ENCODE assay signal across 8 cellular contexts in the genomic region with DNA sequence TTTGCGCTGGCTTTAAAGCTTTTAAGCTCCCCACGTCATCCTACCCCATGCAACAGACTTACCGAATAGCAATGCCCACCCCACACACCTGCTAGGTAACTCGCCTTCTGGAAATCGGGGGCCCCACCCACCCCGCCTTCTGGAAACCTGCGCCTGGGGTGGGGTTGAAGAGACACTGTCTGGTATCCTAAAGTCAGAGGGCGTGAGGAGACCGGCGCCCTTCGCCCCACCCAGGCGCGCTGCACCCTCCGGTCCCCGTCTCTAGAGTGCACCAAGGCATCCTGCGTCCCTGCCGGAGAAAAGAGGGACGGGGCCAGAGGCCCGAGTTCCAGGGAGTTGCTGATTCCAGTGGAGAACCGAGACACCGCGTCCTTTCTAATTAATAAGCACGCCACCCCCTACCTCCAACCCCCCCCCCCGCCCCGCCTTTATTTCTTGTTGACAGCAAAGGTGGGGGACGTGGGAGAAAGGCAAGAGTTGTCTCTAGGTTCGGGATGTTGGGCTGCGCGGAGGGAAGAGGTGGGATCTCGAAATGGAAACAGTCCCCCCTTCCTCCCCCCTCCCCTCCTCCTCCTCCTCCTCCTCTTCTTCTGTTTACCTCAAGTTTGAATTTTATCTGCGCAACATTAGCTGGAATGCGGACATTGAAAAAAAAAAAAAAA.
DNase-seq lines count a peak whose midpoint lies in the region; ATAC-seq and TF ChIP-seq lines count a peak whose summit lies in the region.

No MANE protein-coding gene starts in this region.

- H3K9me3 ChIP-seq in HEK293 (ENCODE audit: control insufficient read depth, insufficient read depth, low read depth, low read length): no peaks in the 10 kb centered on the region
- H3K9me3 ChIP-seq in T-helper 17 cell (ENCODE audit: control insufficient read depth, low read length, poor library complexity, severe bottlenecking): no peaks in the 10 kb centered on the region
- H3K9me3 ChIP-seq in iPS-18a (ENCODE audit: control insufficient read depth, low read depth, low read length): no peaks in the 10 kb centered on the region

- DNase-seq in AG20443 (ENCODE audit: low spot score): peak; percentile 22
- peak; percentile 41 to 53 (median 45) for DNase-seq in T-helper 17 cell
- DNase-seq in astrocyte of the cerebellum (ENCODE audit: low read depth): no peak
- no peak for DNase-seq in SKM-1 (lab: John Stamatoyannopoulos, UW; ENCODE audit: unreplicated experiment)

- POLR2A ChIA-PET in HEK293 (lab: Yijun Ruan, JAX): interaction anchor here (0.5 to 0.9 kb wide), 8 partner anchors 15 to 479 kb away, joined by 3 to 6 read pairs (median 4); a partner anchor contains a TSS

- no peaks in the 10 kb centered on the region for H3K27me3 Mint-ChIP-seq in T-helper 17 cell

- peaks cover 69% of the 10 kb centered on the region for H3K4me1 Mint-ChIP-seq in T-helper 17 cell

- H3K4me3 ChIP-seq in HEK293 (ENCODE audit: low read depth, low read length): peak overlapping the region; percentile 58
- peak overlapping the region; percentile 79 for H3K4me3 ChIP-seq in astrocyte of the cerebellum (ENCODE audit: low read depth, low read length)
- peak overlapping the region; percentile 83 for H3K4me3 ChIP-seq in iPS-18a (ENCODE audit: low read length)
- peak overlapping the region; percentile 65 to 89 (median 73) for H3K4me3 ChIP-seq in skin epidermis

- H3K27me3 ChIP-seq in iPS-18a (ENCODE audit: control insufficient read depth, insufficient read depth, low read length): peaks cover 36% of the 10 kb centered on the region

- H3K4me3 Mint-ChIP-seq in T-helper 17 cell: peak overlapping the region; percentile 98

- peaks cover 23% of the 10 kb centered on the region for H3K36me3 Mint-ChIP-seq in T-helper 17 cell (ENCODE audit: low read depth)

- peak overlapping the region; percentile 49 for H3K9ac ChIP-seq in iPS-18a (ENCODE audit: low read length)

- H3K36me3 ChIP-seq in HEK293 (ENCODE audit: control insufficient read depth in 2 of 2, insufficient read depth in 1 of 2, low read length in 2 of 2): peaks cover 0 to 5% of the 10 kb centered on the region in 2 experiments; a peak in 1 of 3 replicates
- H3K36me3 ChIP-seq in iPS-18a (ENCODE audit: control insufficient read depth, low read depth, low read length): no peaks in the 10 kb centered on the region

- CTCF ChIA-PET in HEK293 (lab: Yijun Ruan, JAX): interaction anchor here (0.6 to 1.3 kb wide), 5 partner anchors 9 to 233 kb away, joined by 3 to 6 read pairs (median 3); no protein-coding TSS in a partner anchor

- H3K4me1 ChIP-seq in HEK293 (ENCODE audit: control insufficient read depth, insufficient read depth, low read length): no peaks in the 10 kb centered on the region
- H3K4me1 ChIP-seq in iPS-18a (ENCODE audit: control insufficient read depth, low read depth, low read length): peaks cover 26% of the 10 kb centered on the region

- TF ChIP-seq CTCF in HEK293 (tag by site-specific recombination; IDR thresholded peaks at IDR 0.05) (no peak), astrocyte of the cerebellum (IDR thresholded peaks at IDR 0.05; ENCODE audit: low read depth, low read length, missing control alignments) (no peak)

- peak overlapping the region; percentile 99 for H3K27ac Mint-ChIP-seq in T-helper 17 cell

- H3K27ac ChIP-seq in HEK293 (ENCODE audit: extremely low read depth, low read depth, low read length): no peak overlapping the region; the same call in 1 of the 2 replicates
- no peak overlapping the region for H3K27ac ChIP-seq in iPS-18a (ENCODE audit: low read length)
- peak overlapping the region; percentile 86 to 99 (median 96) for H3K27ac ChIP-seq in skin epidermis

- in situ Hi-C loops in astrocyte of the cerebellum (cut with HindIII; ENCODE audit: low sequenced_read_pairs): no loop called here

- peak; percentile 3 for ATAC-seq in T-helper 17 cell
- no peak for ATAC-seq in HG03097 (IDR thresholded peaks at IDR 0.05; ENCODE audit: low FRiP score, unreplicated experiment)

TF ChIP-seq in HEK293, 187 proteins besides CTCF, POLR2A, EP300 and RAD21 (continues in another document):
- no peak for TF ChIP-seq FEZF1 (tag by site-specific recombination; IDR thresholded peaks at IDR 0.05)
- TF ChIP-seq ZNF19 (tag by site-specific recombination; IDR thresholded peaks at IDR 0.05; ENCODE audit: low read depth): no peak
- TF ChIP-seq, protein P1, sequence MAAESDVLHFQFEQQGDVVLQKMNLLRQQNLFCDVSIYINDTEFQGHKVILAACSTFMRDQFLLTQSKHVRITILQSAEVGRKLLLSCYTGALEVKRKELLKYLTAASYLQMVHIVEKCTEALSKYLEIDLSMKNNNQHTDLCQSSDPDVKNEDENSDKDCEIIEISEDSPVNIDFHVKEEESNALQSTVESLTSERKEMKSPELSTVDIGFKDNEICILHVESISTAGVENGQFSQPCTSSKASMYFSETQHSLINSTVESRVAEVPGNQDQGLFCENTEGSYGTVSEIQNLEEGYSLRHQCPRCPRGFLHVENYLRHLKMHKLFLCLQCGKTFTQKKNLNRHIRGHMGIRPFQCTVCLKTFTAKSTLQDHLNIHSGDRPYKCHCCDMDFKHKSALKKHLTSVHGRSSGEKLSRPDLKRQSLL (tag by site-specific recombination; IDR thresholded peaks at IDR 0.05): no peak
- TF ChIP-seq ZNF16 (tag by site-specific recombination; IDR thresholded peaks at IDR 0.05; ENCODE audit: low read depth): no peak
- no peak for TF ChIP-seq ZNF24 (tag by site-specific recombination; IDR thresholded peaks at IDR 0.05)
- TF ChIP-seq GLIS1 (tag by site-specific recombination; IDR thresholded peaks at IDR 0.05): no peak
- TF ChIP-seq ZNF155 (tag by site-specific recombination; IDR thresholded peaks at IDR 0.05): no peak
- TF ChIP-seq ZNF654 (tag by site-specific recombination; IDR thresholded peaks at IDR 0.05; ENCODE audit: low read depth): no peak
- peak; percentile 47 for TF ChIP-seq ZFHX2 (tag by site-specific recombination; conservative IDR thresholded peaks at IDR 0.05)
- no peak for TF ChIP-seq ZNF514 (tag by site-specific recombination; IDR thresholded peaks at IDR 0.05)
- no peak for TF ChIP-seq SCRT2 (tag by site-specific recombination; IDR thresholded peaks at IDR 0.05)
- TF ChIP-seq ZNF843 (tag by site-specific recombination; IDR thresholded peaks at IDR 0.05): 0 out of 2 replicates have a peak, but pooled peaks have one; percentile 5
- no peak for TF ChIP-seq ZNF132 (tag by site-specific recombination; IDR thresholded peaks at IDR 0.05; ENCODE audit: borderline replicate concordance)
- peak; percentile 74; the same call in 1 of the 2 replicates for TF ChIP-seq EGR2 (tag by site-specific recombination; IDR thresholded peaks at IDR 0.05; ENCODE audit: low read depth)
- TF ChIP-seq ZNF248 (tag by site-specific recombination; IDR thresholded peaks at IDR 0.05): no peak
- no peak for TF ChIP-seq IKZF3 (tag by site-specific recombination; IDR thresholded peaks at IDR 0.05)
- TF ChIP-seq KLF7 (tag by site-specific recombination; IDR thresholded peaks at IDR 0.05; ENCODE audit: borderline replicate concordance): 0 out of 2 replicates have a peak, but pooled peaks have one; percentile 9
- TF ChIP-seq KLF9 (tag by site-specific recombination; IDR thresholded peaks at IDR 0.05; ENCODE audit: low read depth): 0 out of 2 replicates have a peak, but pooled peaks have one; percentile 3
- no peak for TF ChIP-seq SCRT1 (tag by site-specific recombination; IDR thresholded peaks at IDR 0.05; ENCODE audit: borderline replicate concordance)
- TF ChIP-seq ZNF660 (tag by site-specific recombination; IDR thresholded peaks at IDR 0.05): no peak
- TF ChIP-seq ZNF121 (tag by site-specific recombination; IDR thresholded peaks at IDR 0.05): no peak
- peak; percentile 66 for TF ChIP-seq ZBTB8A (tag by site-specific recombination; IDR thresholded peaks at IDR 0.05)
- TF ChIP-seq ZNF324 (tag by site-specific recombination; IDR thresholded peaks at IDR 0.05): no peak
- no peak for TF ChIP-seq HOXC10 (CRISPR knock-in tag; IDR thresholded peaks at IDR 0.05)
- TF ChIP-seq ZNF561 (tag by site-specific recombination; IDR thresholded peaks at IDR 0.05; ENCODE audit: borderline replicate concordance): no peak
- no peak for TF ChIP-seq ZNF560 (tag by site-specific recombination; IDR thresholded peaks at IDR 0.05; ENCODE audit: borderline replicate concordance)
- no peak for TF ChIP-seq ZNF624 (tag by site-specific recombination; IDR thresholded peaks at IDR 0.05)
- peak; percentile 82 for TF ChIP-seq KLF1 (tag by site-specific recombination; IDR thresholded peaks at IDR 0.05)
- 0 out of 2 replicates have a peak, but pooled peaks have one; percentile 8 for TF ChIP-seq SP3 (tag by site-specific recombination; IDR thresholded peaks at IDR 0.05)
- TF ChIP-seq ZSCAN16 (tag by site-specific recombination; IDR thresholded peaks at IDR 0.05): no peak
- TF ChIP-seq, protein P2, sequence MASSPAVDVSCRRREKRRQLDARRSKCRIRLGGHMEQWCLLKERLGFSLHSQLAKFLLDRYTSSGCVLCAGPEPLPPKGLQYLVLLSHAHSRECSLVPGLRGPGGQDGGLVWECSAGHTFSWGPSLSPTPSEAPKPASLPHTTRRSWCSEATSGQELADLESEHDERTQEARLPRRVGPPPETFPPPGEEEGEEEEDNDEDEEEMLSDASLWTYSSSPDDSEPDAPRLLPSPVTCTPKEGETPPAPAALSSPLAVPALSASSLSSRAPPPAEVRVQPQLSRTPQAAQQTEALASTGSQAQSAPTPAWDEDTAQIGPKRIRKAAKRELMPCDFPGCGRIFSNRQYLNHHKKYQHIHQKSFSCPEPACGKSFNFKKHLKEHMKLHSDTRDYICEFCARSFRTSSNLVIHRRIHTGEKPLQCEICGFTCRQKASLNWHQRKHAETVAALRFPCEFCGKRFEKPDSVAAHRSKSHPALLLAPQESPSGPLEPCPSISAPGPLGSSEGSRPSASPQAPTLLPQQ (tag by site-specific recombination; IDR thresholded peaks at IDR 0.05): no peak
- no peak for TF ChIP-seq MZF1 (tag by site-specific recombination; IDR thresholded peaks at IDR 0.05; ENCODE audit: borderline replicate concordance)

Comparison
In these comparisons a context has a peak if more than half of its experiments do, and no peak if none do; other contexts are left out.
1. DNase-seq: peak in AG20443 (single experiment) and T-helper 17 cell (3 of 3); none in astrocyte of the cerebellum (single experiment) and SKM-1 (single experiment).
2. H3K27ac ChIP-seq: peak in skin epidermis (21 of 21); none in HEK293 (single experiment) and iPS-18a (single experiment).
3. Peak in every context shown above with its lines, with median percentiles within 50 percentile points of each other: H3K4me3 ChIP-seq.